In the genomic region with DNA sequence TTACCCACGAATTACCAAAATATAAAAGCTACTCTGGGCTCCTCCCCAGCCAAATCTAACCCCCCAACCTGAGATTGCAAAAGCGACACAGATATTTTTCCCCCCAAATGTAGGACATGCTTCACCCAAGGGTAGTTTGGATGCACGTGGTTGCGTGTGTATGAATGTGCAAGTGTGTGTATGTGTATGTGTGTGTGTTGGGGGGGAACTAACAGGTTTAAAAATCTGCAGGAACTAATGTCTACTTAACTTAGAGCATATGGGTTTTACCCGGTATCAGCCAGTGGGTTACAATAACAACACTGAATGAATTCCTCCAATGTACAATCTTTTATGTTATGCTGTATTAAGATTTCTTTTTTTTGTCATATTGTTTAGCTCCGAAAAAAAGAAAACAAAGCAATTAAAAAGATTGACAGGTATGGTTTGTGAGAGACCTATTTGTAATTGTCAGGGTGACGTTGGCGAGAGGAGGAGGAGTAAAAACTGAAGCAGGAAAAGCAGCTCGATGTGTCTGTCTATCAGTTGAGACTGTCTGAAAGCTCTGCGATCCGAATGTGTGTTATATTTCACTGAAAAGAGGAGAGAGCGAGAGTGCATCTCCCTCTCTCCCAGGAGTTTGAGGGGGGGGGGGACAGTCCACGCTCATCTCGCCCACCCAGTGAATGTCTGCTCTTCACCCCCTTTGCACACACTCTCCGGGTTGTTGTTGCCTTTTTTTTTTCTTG, we compare ENCODE assay signal across 1 cellular context.
TF ChIP-seq lines count a peak whose summit lies in the region.

A gene with protein sequence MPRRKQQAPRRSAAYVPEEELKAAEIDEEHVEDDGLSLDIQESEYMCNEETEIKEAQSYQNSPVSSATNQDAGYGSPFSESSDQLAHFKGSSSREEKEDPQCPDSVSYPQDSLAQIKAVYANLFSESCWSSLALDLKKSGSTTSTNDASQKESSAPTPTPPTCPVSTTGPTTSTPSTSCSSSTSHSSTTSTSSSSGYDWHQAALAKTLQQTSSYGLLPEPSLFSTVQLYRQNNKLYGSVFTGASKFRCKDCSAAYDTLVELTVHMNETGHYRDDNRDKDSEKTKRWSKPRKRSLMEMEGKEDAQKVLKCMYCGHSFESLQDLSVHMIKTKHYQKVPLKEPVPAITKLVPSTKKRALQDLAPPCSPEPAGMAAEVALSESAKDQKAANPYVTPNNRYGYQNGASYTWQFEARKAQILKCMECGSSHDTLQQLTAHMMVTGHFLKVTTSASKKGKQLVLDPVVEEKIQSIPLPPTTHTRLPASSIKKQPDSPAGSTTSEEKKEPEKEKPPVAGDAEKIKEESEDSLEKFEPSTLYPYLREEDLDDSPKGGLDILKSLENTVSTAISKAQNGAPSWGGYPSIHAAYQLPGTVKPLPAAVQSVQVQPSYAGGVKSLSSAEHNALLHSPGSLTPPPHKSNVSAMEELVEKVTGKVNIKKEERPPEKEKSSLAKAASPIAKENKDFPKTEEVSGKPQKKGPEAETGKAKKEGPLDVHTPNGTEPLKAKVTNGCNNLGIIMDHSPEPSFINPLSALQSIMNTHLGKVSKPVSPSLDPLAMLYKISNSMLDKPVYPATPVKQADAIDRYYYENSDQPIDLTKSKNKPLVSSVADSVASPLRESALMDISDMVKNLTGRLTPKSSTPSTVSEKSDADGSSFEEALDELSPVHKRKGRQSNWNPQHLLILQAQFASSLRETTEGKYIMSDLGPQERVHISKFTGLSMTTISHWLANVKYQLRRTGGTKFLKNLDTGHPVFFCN (N-terminal part only) (plus strand): TSS at position 524 of the 728 bp plus-strand sequence. CDS start 1,080 bp downstream, outside the sequence.

TF ChIP-seq in H1, 55 proteins besides CTCF, POLR2A, EP300 and RAD21 (continued from another document):
- TF ChIP-seq POLR2AphosphoS5 (IDR thresholded peaks at IDR 0.05; ENCODE audit: low read depth, low read length) (no peak), CBX5 (IDR thresholded peaks at IDR 0.05; ENCODE audit: low read depth, low read length) (no peak), SIN3A (conservative IDR thresholded peaks at IDR 0.05 in 1 of 2, IDR thresholded peaks at IDR 0.05 in 1 of 2; ENCODE audit: low read depth in 1 of 2, low read length in 2 of 2) (peak; percentile 21 to 49; a peak in 1 of 4 replicates), TAF1 (IDR thresholded peaks at IDR 0.05; ENCODE audit: low read depth, low read length) (no peak), CREB1 (IDR thresholded peaks at IDR 0.05) (no peak), CTBP2 (IDR thresholded peaks at IDR 0.05; ENCODE audit: borderline replicate concordance, insufficient read depth, insufficient read length, low read length) (no peak)
- TF ChIP-seq, protein P1, sequence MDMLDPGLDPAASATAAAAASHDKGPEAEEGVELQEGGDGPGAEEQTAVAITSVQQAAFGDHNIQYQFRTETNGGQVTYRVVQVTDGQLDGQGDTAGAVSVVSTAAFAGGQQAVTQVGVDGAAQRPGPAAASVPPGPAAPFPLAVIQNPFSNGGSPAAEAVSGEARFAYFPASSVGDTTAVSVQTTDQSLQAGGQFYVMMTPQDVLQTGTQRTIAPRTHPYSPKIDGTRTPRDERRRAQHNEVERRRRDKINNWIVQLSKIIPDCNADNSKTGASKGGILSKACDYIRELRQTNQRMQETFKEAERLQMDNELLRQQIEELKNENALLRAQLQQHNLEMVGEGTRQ (IDR thresholded peaks at IDR 0.05; ENCODE audit: low read length) = no peak
